1 cellular context compared by ENCODE assay signal in the genomic region with DNA sequence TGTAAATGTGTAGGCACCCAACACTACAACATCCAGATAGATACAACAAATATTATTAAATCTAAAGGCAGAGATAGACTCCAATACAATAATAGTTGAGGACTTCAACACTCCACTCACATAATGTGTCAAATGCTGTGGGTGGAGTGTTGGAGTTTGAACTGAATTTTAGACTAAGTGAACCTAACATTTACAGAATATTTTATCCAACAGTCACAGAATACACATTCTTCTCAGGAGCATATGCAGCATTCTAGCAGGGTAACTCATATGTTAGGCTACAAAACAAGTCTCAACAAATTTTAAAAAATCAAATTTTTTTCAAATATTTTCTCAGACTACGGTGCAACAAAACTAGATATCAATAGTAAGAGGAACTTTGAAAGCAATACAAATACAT.
TF ChIP-seq lines count a peak whose summit lies in the region.

No MANE protein-coding gene starts in this region.

TF ChIP-seq in GM23338, 12 proteins besides CTCF, POLR2A, EP300 and RAD21 (continued from another document):
- TF ChIP-seq, protein P1, sequence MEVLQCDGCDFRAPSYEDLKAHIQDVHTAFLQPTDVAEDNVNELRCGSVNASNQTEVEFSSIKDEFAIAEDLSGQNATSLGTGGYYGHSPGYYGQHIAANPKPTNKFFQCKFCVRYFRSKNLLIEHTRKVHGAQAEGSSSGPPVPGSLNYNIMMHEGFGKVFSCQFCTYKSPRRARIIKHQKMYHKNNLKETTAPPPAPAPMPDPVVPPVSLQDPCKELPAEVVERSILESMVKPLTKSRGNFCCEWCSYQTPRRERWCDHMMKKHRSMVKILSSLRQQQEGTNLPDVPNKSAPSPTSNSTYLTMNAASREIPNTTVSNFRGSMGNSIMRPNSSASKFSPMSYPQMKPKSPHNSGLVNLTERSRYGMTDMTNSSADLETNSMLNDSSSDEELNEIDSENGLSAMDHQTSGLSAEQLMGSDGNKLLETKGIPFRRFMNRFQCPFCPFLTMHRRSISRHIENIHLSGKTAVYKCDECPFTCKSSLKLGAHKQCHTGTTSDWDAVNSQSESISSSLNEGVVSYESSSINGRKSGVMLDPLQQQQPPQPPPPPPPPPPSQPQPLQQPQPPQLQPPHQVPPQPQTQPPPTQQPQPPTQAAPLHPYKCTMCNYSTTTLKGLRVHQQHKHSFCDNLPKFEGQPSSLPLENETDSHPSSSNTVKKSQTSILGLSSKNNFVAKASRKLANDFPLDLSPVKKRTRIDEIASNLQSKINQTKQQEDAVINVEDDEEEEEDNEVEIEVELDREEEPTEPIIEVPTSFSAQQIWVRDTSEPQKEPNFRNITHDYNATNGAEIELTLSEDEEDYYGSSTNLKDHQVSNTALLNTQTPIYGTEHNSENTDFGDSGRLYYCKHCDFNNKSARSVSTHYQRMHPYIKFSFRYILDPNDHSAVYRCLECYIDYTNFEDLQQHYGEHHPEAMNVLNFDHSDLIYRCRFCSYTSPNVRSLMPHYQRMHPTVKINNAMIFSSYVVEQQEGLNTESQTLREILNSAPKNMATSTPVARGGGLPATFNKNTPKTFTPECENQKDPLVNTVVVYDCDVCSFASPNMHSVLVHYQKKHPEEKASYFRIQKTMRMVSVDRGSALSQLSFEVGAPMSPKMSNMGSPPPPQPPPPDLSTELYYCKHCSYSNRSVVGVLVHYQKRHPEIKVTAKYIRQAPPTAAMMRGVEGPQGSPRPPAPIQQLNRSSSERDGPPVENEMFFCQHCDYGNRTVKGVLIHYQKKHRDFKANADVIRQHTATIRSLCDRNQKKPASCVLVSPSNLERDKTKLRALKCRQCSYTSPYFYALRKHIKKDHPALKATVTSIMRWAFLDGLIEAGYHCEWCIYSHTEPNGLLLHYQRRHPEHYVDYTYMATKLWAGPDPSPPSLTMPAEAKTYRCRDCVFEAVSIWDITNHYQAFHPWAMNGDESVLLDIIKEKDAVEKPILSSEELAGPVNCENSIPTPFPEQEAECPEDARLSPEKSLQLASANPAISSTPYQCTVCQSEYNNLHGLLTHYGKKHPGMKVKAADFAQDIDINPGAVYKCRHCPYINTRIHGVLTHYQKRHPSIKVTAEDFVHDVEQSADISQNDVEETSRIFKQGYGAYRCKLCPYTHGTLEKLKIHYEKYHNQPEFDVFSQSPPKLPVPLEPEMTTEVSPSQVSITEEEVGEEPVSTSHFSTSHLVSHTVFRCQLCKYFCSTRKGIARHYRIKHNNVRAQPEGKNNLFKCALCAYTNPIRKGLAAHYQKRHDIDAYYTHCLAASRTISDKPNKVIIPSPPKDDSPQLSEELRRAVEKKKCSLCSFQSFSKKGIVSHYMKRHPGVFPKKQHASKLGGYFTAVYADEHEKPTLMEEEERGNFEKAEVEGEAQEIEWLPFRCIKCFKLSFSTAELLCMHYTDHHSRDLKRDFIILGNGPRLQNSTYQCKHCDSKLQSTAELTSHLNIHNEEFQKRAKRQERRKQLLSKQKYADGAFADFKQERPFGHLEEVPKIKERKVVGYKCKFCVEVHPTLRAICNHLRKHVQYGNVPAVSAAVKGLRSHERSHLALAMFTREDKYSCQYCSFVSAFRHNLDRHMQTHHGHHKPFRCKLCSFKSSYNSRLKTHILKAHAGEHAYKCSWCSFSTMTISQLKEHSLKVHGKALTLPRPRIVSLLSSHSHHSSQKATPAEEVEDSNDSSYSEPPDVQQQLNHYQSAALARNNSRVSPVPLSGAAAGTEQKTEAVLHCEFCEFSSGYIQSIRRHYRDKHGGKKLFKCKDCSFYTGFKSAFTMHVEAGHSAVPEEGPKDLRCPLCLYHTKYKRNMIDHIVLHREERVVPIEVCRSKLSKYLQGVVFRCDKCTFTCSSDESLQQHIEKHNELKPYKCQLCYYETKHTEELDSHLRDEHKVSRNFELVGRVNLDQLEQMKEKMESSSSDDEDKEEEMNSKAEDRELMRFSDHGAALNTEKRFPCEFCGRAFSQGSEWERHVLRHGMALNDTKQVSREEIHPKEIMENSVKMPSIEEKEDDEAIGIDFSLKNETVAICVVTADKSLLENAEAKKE (CRISPR knock-in tag; IDR thresholded peaks at IDR 0.05), result no peak
- TF ChIP-seq, protein P2, sequence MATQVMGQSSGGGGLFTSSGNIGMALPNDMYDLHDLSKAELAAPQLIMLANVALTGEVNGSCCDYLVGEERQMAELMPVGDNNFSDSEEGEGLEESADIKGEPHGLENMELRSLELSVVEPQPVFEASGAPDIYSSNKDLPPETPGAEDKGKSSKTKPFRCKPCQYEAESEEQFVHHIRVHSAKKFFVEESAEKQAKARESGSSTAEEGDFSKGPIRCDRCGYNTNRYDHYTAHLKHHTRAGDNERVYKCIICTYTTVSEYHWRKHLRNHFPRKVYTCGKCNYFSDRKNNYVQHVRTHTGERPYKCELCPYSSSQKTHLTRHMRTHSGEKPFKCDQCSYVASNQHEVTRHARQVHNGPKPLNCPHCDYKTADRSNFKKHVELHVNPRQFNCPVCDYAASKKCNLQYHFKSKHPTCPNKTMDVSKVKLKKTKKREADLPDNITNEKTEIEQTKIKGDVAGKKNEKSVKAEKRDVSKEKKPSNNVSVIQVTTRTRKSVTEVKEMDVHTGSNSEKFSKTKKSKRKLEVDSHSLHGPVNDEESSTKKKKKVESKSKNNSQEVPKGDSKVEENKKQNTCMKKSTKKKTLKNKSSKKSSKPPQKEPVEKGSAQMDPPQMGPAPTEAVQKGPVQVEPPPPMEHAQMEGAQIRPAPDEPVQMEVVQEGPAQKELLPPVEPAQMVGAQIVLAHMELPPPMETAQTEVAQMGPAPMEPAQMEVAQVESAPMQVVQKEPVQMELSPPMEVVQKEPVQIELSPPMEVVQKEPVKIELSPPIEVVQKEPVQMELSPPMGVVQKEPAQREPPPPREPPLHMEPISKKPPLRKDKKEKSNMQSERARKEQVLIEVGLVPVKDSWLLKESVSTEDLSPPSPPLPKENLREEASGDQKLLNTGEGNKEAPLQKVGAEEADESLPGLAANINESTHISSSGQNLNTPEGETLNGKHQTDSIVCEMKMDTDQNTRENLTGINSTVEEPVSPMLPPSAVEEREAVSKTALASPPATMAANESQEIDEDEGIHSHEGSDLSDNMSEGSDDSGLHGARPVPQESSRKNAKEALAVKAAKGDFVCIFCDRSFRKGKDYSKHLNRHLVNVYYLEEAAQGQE (IDR thresholded peaks at IDR 0.05; ENCODE audit: unreplicated experiment), result no peak
